In the genomic region with DNA sequence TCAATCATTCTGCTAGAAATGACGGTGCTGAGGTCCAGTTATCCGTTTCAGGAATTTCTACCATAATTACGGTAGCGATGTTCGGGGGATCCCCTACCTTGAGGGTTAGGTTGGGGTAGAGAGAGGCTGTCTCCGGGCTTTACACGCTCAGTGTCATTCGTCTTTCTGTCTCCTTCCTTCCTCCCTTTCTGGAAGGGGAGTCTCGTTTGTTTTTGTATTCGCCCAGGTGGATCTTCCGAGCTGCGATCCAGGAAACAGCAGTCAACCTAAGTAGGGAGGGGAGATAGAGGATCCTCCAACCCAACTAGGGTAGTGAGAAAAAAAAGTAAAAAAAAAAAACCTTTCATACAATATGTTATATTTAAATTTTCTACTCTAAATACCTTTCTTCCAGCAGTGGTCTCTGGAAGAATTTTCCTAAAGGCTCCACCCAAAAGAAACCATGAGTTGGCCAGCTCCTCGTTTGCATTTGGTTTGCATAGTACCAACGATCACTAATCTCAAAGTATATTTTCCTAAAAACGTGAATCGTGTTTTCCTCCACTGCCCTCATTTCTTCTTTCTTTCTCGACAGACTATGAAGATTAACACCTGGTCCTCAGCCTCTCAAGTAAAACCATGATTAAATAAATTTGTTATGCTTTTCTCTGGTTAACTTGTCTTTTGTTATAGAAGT, we compare ENCODE assay signal across 8 cellular contexts. TPM values are rescaled to one million over a fixed set of nuclear protein-coding genes. Genes with fewer than 3 reads are reported as not detected.
A peak's percentile ranks its signal among the peaks of the same experiment; 100 is the strongest.
DNase-seq lines count a peak whose midpoint lies in the region; ATAC-seq and TF ChIP-seq lines count a peak whose summit lies in the region.

No MANE protein-coding gene starts in this region.

- in situ Hi-C loops in GM13977 (cut with MboI; ENCODE audit: low pct_unique_long_range_greater_than_20kb, low sequenced_read_pairs, unreplicated experiment), result no loop called here

- H3K4me3 ChIP-seq in H7 (ENCODE audit: insufficient read depth, low read depth, low read length) (peak overlapping the region; percentile 98), colonic mucosa (peak overlapping the region; percentile 96), neural cell (ENCODE audit: low read length) (peak overlapping the region; percentile 87)

- H3K9me2 ChIP-seq in neural cell (ENCODE audit: insufficient read depth, low read length), result no peaks in the 10 kb centered on the region

- no peak for TF ChIP-seq EP300 in neural cell (conservative IDR thresholded peaks at IDR 0.05; ENCODE audit: poor library complexity, severe bottlenecking)

- H3K9ac ChIP-seq in colonic mucosa (ENCODE audit: low read depth in 2 of 2, low read length in 2 of 2) (peak overlapping the region; percentile 98 to 99), neural cell (ENCODE audit: low read length) (peak overlapping the region; percentile 99)

- no peak for ATAC-seq in left colon

- H3K27me3 ChIP-seq in H7 (ENCODE audit: control insufficient read depth, insufficient read depth, low read length), result no peaks in the 10 kb centered on the region; the same call in 1 of the 2 replicates
- H3K27me3 ChIP-seq in colonic mucosa, result no peaks in the 10 kb centered on the region
- H3K27me3 ChIP-seq in neural cell (ENCODE audit: insufficient read depth, low read depth, low read length), result no peaks in the 10 kb centered on the region

- no peaks in the 10 kb centered on the region for H3K4me1 ChIP-seq in colonic mucosa

- DNase-seq in GM13977 (ENCODE audit: low spot score) (peak; percentile 75), H7 (peak; percentile 65), NCI-H226 (peak; percentile 28), colonic mucosa (no peak), left colon (no peak), NCI-H1105 (lab: John Stamatoyannopoulos, UW) (no peak), EL (no peak)

- H3K79me2 ChIP-seq in neural cell (replicated peaks; ENCODE audit: insufficient read depth, low read length), result peaks cover 34% of the 10 kb centered on the region

- H3K27ac ChIP-seq in colonic mucosa (peak overlapping the region; percentile 99), neural cell (ENCODE audit: low read length) (peak overlapping the region; percentile 98)

- TF ChIP-seq RAD21 in neural cell (conservative IDR thresholded peaks at IDR 0.05), result no peak

- H4K20me1 ChIP-seq in neural cell (ENCODE audit: insufficient read depth), result peaks cover 7% of the 10 kb centered on the region

- no peaks in the 10 kb centered on the region for H3K9me3 ChIP-seq in colonic mucosa
- H3K9me3 ChIP-seq in neural cell (ENCODE audit: low read length), result no peaks in the 10 kb centered on the region

- peak overlapping the region; percentile 52 for H3K4me2 ChIP-seq in neural cell (ENCODE audit: low read length)

- no peaks in the 10 kb centered on the region for H3K36me3 ChIP-seq in H7 (replicated peaks; ENCODE audit: control insufficient read depth, insufficient read depth, low read length)
- H3K36me3 ChIP-seq in colonic mucosa, result no peaks in the 10 kb centered on the region
- no peaks in the 10 kb centered on the region for H3K36me3 ChIP-seq in neural cell (ENCODE audit: insufficient read depth, low read length)

- H3F3A ChIP-seq in neural cell (ENCODE audit: insufficient read depth, low read length, poor library complexity, severe bottlenecking), result peaks cover 7% of the 10 kb centered on the region

- H2AFZ ChIP-seq in neural cell (ENCODE audit: low read depth, low read length), result peak overlapping the region; percentile 69

- TF ChIP-seq CTCF in GM13977 (IDR thresholded peaks at IDR 0.05; ENCODE audit: extremely low read depth, insufficient read depth, missing control alignments) (no peak), colonic mucosa (IDR thresholded peaks at IDR 0.05) (no peak), neural cell (IDR thresholded peaks at IDR 0.05; ENCODE audit: poor library complexity, severe bottlenecking) (no peak)

- intact Hi-C loops in colonic mucosa (cut with DNase I) (no loop called here), left colon (cut with DNase I, micrococcal nuclease) (loop anchor here in 1 of 2 donors (5.0 kb wide), 1 partner anchor 48 kb away; no protein-coding TSS in a partner anchor)

TF ChIP-seq in neural cell, 6 proteins besides CTCF, POLR2A, EP300 and RAD21:
- TF ChIP-seq POLR2AphosphoS5 (IDR thresholded peaks at IDR 0.05) (no peak), TAF1 (IDR thresholded peaks at IDR 0.05; ENCODE audit: low read depth) (no peak), SMC3 (conservative IDR thresholded peaks at IDR 0.05; ENCODE audit: poor library complexity) (no peak), MXI1 (conservative IDR thresholded peaks at IDR 0.05; ENCODE audit: poor library complexity, severe bottlenecking) (no peak), EZH2 (IDR thresholded peaks at IDR 0.05; ENCODE audit: borderline replicate concordance, insufficient read depth, low read length, poor library complexity, severe bottlenecking) (no peak)
- TF ChIP-seq, protein P1, sequence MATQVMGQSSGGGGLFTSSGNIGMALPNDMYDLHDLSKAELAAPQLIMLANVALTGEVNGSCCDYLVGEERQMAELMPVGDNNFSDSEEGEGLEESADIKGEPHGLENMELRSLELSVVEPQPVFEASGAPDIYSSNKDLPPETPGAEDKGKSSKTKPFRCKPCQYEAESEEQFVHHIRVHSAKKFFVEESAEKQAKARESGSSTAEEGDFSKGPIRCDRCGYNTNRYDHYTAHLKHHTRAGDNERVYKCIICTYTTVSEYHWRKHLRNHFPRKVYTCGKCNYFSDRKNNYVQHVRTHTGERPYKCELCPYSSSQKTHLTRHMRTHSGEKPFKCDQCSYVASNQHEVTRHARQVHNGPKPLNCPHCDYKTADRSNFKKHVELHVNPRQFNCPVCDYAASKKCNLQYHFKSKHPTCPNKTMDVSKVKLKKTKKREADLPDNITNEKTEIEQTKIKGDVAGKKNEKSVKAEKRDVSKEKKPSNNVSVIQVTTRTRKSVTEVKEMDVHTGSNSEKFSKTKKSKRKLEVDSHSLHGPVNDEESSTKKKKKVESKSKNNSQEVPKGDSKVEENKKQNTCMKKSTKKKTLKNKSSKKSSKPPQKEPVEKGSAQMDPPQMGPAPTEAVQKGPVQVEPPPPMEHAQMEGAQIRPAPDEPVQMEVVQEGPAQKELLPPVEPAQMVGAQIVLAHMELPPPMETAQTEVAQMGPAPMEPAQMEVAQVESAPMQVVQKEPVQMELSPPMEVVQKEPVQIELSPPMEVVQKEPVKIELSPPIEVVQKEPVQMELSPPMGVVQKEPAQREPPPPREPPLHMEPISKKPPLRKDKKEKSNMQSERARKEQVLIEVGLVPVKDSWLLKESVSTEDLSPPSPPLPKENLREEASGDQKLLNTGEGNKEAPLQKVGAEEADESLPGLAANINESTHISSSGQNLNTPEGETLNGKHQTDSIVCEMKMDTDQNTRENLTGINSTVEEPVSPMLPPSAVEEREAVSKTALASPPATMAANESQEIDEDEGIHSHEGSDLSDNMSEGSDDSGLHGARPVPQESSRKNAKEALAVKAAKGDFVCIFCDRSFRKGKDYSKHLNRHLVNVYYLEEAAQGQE (IDR thresholded peaks at IDR 0.05; ENCODE audit: borderline replicate concordance), result no peak

RNA-seq across cellular contexts. Expression of a gene that starts 0.6 kb away (rescaled TPM):
- total RNA-seq in H7 (2014; rRNA removed; shearing (Covaris generic)), result 14.7 and 18.1 TPM in 2 replicates
- total RNA-seq in colonic mucosa, result 10 to 100 TPM; 67.6 to 85.5 TPM
- polyA plus RNA-seq in neural cell, result 23.7 and 28.7 TPM in 2 replicates
- 50.8 and 52.6 TPM in 2 replicates for polyA minus RNA-seq in neural cell
- total RNA-seq in left colon, result 10 to 100 TPM; 78.5 to 82.0 TPM

RNA-seq across cellular contexts. Expression of a gene that starts 21.0 kb away (rescaled TPM):
- 15.9 and 17.6 TPM in 2 replicates for total RNA-seq in H7 (2014; rRNA removed; shearing (Covaris generic))
- total RNA-seq in colonic mucosa, result 10 to 100 TPM; 43.7 to 49.8 TPM
- polyA plus RNA-seq in neural cell, result 36.8 and 40.5 TPM in 2 replicates
- 65.7 and 83.3 TPM in 2 replicates for polyA minus RNA-seq in neural cell
- 10 to 100 TPM; 47.8 to 64.2 TPM for total RNA-seq in left colon

Comparison
In these comparisons a context has a peak if more than half of its experiments do, and no peak if none do; other contexts are left out.
1. DNase-seq: peak in GM13977 (single experiment), H7 (single experiment) and NCI-H226 (single experiment); none in colonic mucosa (single experiment), left colon (0 of 2), NCI-H1105 (single experiment) and EL (single experiment).
2. Peak in every context shown above with its lines, with median percentiles within 50 percentile points of each other: H3K4me3 ChIP-seq.